In the genomic region with DNA sequence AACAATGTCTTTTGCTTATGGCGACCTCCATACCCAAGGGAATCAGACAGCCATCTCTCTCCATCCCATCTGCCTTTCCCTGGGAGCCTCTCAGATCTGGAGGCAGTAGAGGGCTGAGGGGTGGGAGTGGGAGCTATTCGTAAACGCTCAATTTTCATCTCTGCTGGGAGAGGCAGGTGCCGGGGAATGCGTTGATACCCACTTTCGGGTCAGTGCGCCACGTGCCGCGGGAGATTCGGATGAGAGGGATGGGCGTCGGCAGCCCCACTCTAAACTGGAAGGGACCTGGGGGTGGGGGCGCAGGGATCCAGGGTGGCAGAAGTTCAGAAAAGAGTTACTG, we compare ENCODE assay signal across 11 cellular contexts. TPM values are rescaled to one million over a fixed set of nuclear protein-coding genes. Genes with fewer than 3 reads are reported as not detected.
DNase-seq lines count a peak whose midpoint lies in the region; ATAC-seq and TF ChIP-seq lines count a peak whose summit lies in the region.
"Had no signal": no experiment of that assay in that cellular context is flagged by ENCODE, and none has a peak within 500 bp of the region (broad histone marks: within the 10 kb centered on the region; RNA-seq: fewer than 3 reads in every experiment).

No MANE protein-coding gene starts in this region.

- H3K36me3 Mint-ChIP-seq in CD8-positive, alpha-beta T cell: no peaks in the 10 kb centered on the region
- H3K36me3 Mint-ChIP-seq in HFFc6 (ENCODE audit: low read depth) (no peaks in the 10 kb centered on the region), endodermal cell (ENCODE audit: low read depth) (no peaks in the 10 kb centered on the region), neural progenitor cell (no peaks in the 10 kb centered on the region)

- intact Hi-C loops in CD8-positive, alpha-beta T cell (cut with DNase I, micrococcal nuclease): no loop called here

- H2AFZ ChIP-seq in neural progenitor cell (replicated peaks) (no peak overlapping the region), MM.1S (ENCODE audit: low read length) (no peak overlapping the region)

- no peak for TF ChIP-seq CTCF in CD8-positive, alpha-beta T cell (IDR thresholded peaks at IDR 0.05)
- TF ChIP-seq CTCF in HFFc6 (IDR thresholded peaks at IDR 0.05) (no peak), endodermal cell (conservative IDR thresholded peaks at IDR 0.05) (no peak), neural progenitor cell (IDR thresholded peaks at IDR 0.05) (no peak), MM.1S (IDR thresholded peaks at IDR 0.05; ENCODE audit: low read length) (no peak)

- peaks cover 10% of the 10 kb centered on the region for H3K27me3 ChIP-seq in CD8-positive, alpha-beta T cell (ENCODE audit: insufficient read depth, low read length)
- H3K27me3 ChIP-seq in endodermal cell (ENCODE audit: control insufficient read depth, insufficient read depth, low read length, poor library complexity, severe bottlenecking) (peaks cover 47% of the 10 kb centered on the region), neural progenitor cell (peaks cover 72% of the 10 kb centered on the region), MM.1S (replicated peaks; ENCODE audit: insufficient read depth, low read length) (peaks cover 49% of the 10 kb centered on the region)

- H4K20me1 ChIP-seq in neural progenitor cell (ENCODE audit: low read depth) (peaks cover 21% of the 10 kb centered on the region), MM.1S (ENCODE audit: insufficient read depth, low read length) (no peaks in the 10 kb centered on the region)

- no peaks in the 10 kb centered on the region for H3K9me3 ChIP-seq in CD8-positive, alpha-beta T cell (ENCODE audit: low read length)
- no peaks in the 10 kb centered on the region for H3K9me3 ChIP-seq in endodermal cell (ENCODE audit: control insufficient read depth, low read length)
- H3K9me3 ChIP-seq in neural progenitor cell (ENCODE audit: low read depth): no peaks in the 10 kb centered on the region
- H3K9me3 ChIP-seq in MM.1S (replicated peaks; ENCODE audit: insufficient read depth, low read length): no peaks in the 10 kb centered on the region

- no peak overlapping the region for H3K4me3 ChIP-seq in CD8-positive, alpha-beta T cell (ENCODE audit: low read depth, low read length)
- H3K4me3 ChIP-seq in endodermal cell (ENCODE audit: low read length): peak overlapping the region; percentile 60
- peak overlapping the region; percentile 62 for H3K4me3 ChIP-seq in neural progenitor cell
- H3K4me3 ChIP-seq in MM.1S (ENCODE audit: low read length): no peak overlapping the region

- POLR2A ChIA-PET in CD8-positive, alpha-beta T cell (lab: Charles Lee): no interaction called here

- H3K4me1 ChIP-seq in CD8-positive, alpha-beta T cell (ENCODE audit: insufficient read depth, low read length): no peaks in the 10 kb centered on the region
- H3K4me1 ChIP-seq in endodermal cell (ENCODE audit: control insufficient read depth, insufficient read depth, low read length) (peaks cover 17% of the 10 kb centered on the region), neural progenitor cell (peaks cover 11% of the 10 kb centered on the region), MM.1S (ENCODE audit: low read length) (no peaks in the 10 kb centered on the region)

- H3K4me1 Mint-ChIP-seq in CD8-positive, alpha-beta T cell (ENCODE audit: low read depth): peaks cover 10% of the 10 kb centered on the region
- peaks cover 14% of the 10 kb centered on the region for H3K4me1 Mint-ChIP-seq in HFFc6 (ENCODE audit: low read depth)
- H3K4me1 Mint-ChIP-seq in endodermal cell: peaks cover 50% of the 10 kb centered on the region
- H3K4me1 Mint-ChIP-seq in neural progenitor cell: peaks cover 25% of the 10 kb centered on the region

- CTCF ChIA-PET in CD8-positive, alpha-beta T cell (lab: Charles Lee): interaction anchor here (1.0 to 2.3 kb wide), 2 partner anchors 8 to 9 kb away, joined by 3 to 9 read pairs; no protein-coding TSS in a partner anchor

- H3K4me2 ChIP-seq in neural progenitor cell: peak overlapping the region; percentile 95
- no peak overlapping the region; the same call in 1 of the 2 replicates for H3K4me2 ChIP-seq in MM.1S (ENCODE audit: low read depth, low read length)

- H3K27me3 Mint-ChIP-seq in CD8-positive, alpha-beta T cell (ENCODE audit: low read depth): peaks cover 56% of the 10 kb centered on the region
- H3K27me3 Mint-ChIP-seq in HFFc6 (ENCODE audit: insufficient read depth): peaks cover 69% of the 10 kb centered on the region
- peaks cover 51% of the 10 kb centered on the region for H3K27me3 Mint-ChIP-seq in endodermal cell (ENCODE audit: insufficient read depth)
- peaks cover 42% of the 10 kb centered on the region for H3K27me3 Mint-ChIP-seq in neural progenitor cell (ENCODE audit: insufficient read depth, low read depth)

- H3K9ac ChIP-seq in endodermal cell (ENCODE audit: extremely low read depth, low read length, poor library complexity, severe bottlenecking) (no peak overlapping the region), neural progenitor cell (no peak overlapping the region), MM.1S (ENCODE audit: low read length) (no peak overlapping the region)

- H3F3A ChIP-seq in neural progenitor cell (ENCODE audit: low read depth): peaks cover 7% of the 10 kb centered on the region
- no peaks in the 10 kb centered on the region for H3F3A ChIP-seq in MM.1S (ENCODE audit: insufficient read depth, low read length)

- H3K79me2 ChIP-seq in neural progenitor cell (ENCODE audit: low read depth): no peaks in the 10 kb centered on the region
- no peaks in the 10 kb centered on the region for H3K79me2 ChIP-seq in MM.1S (ENCODE audit: low read length)

- no peak for DNase-seq in CD8-positive, alpha-beta T cell
- no peak for DNase-seq in HFFc6
- no peak for DNase-seq in endodermal cell
- DNase-seq in neural progenitor cell (ENCODE audit: low spot score): no peak
- no peak for DNase-seq in MM.1S
- DNase-seq in left lobe of liver (ENCODE audit: low spot score): no peak
- DNase-seq: brain microvascular endothelial cell had no signal

- H3K27ac Mint-ChIP-seq in CD8-positive, alpha-beta T cell: no peak overlapping the region
- no peak overlapping the region for H3K27ac Mint-ChIP-seq in HFFc6
- H3K27ac Mint-ChIP-seq in endodermal cell: no peak overlapping the region
- H3K27ac Mint-ChIP-seq in neural progenitor cell: no peak overlapping the region
- H3K27ac Mint-ChIP-seq: T-helper 2 cell treated with Interferon-gamma antibody and Interleukin-4, amounts not matched to agents 5 μg/mL and 100 μg/mL, for 36 hours had no signal

- no peak overlapping the region for H3K27ac ChIP-seq in CD8-positive, alpha-beta T cell (ENCODE audit: low read depth, low read length)
- H3K27ac ChIP-seq in endodermal cell (ENCODE audit: low read depth, low read length) (no peak overlapping the region), neural progenitor cell (no peak overlapping the region), MM.1S (ENCODE audit: low read length) (no peak overlapping the region)
- H3K27ac ChIP-seq: brain microvascular endothelial cell had no signal

- no peaks in the 10 kb centered on the region for H3K36me3 ChIP-seq in CD8-positive, alpha-beta T cell (ENCODE audit: insufficient read depth, low read length)
- H3K36me3 ChIP-seq in endodermal cell (ENCODE audit: control insufficient read depth, insufficient read depth, low read length) (no peaks in the 10 kb centered on the region), neural progenitor cell (no peaks in the 10 kb centered on the region), MM.1S (replicated peaks; ENCODE audit: insufficient read depth, low read length) (no peaks in the 10 kb centered on the region)
- H3K36me3 ChIP-seq: brain microvascular endothelial cell had no signal

- no peaks in the 10 kb centered on the region for H3K9me2 ChIP-seq in MM.1S (replicated peaks; ENCODE audit: insufficient read depth, low read length)

- no peaks in the 10 kb centered on the region for H3K9me3 Mint-ChIP-seq in CD8-positive, alpha-beta T cell
- H3K9me3 Mint-ChIP-seq in HFFc6 (no peaks in the 10 kb centered on the region), endodermal cell (no peaks in the 10 kb centered on the region), neural progenitor cell (no peaks in the 10 kb centered on the region)
- H3K9me3 Mint-ChIP-seq: T-helper 2 cell treated with Interferon-gamma antibody and Interleukin-4, amounts not matched to agents 5 μg/mL and 100 μg/mL, for 36 hours had no signal

- 70 to 79% methylated on average over 5 to 14 of the region's 14 CpGs for WGBS in endodermal cell (ENCODE audit: insufficient coverage in 1 of 2, insufficient read length in 1 of 2), 2 experiments

- ATAC-seq in CD8-positive, alpha-beta T cell: no peak
- no peak for ATAC-seq in HG02938 (IDR thresholded peaks at IDR 0.05; ENCODE audit: unreplicated experiment)
- no peak for ATAC-seq in GM21737 (IDR thresholded peaks at IDR 0.05; ENCODE audit: unreplicated experiment)
- no peak for ATAC-seq in left lobe of liver

- peak overlapping the region; percentile 35 for H3K4me3 Mint-ChIP-seq in CD8-positive, alpha-beta T cell
- H3K4me3 Mint-ChIP-seq in HFFc6 (0 out of 2 replicates have a peak overlapping the region, but pooled peaks have one; percentile 22), endodermal cell (peak overlapping the region; percentile 49), neural progenitor cell (peak overlapping the region; percentile 84)
- H3K4me3 Mint-ChIP-seq: T-helper 2 cell treated with Interferon-gamma antibody and Interleukin-4, amounts not matched to agents 5 μg/mL and 100 μg/mL, for 36 hours had no signal

RNA-seq across cellular contexts. Expression of gene ADAMTS8, which starts 1.4 kb away (rescaled TPM):
- not detected for total RNA-seq in CD8-positive, alpha-beta T cell
- not detected for total RNA-seq in HFFc6 (2021; fragmentation: NEBNext Ultra II Directional; extraction: Animal tissue kit (Norgen Biotek cat#: 25700))
- 1 to 10 TPM in 1 of 2 donors, under 1 TPM in 1; 1.00 to 4.0 TPM for total RNA-seq in endodermal cell
- 2.3 TPM for polyA plus RNA-seq in endodermal cell (2013, experiment 1 of 2)
- 2.6 TPM for polyA plus RNA-seq in endodermal cell (2013, experiment 2 of 2)
- not detected in 2 replicates for total RNA-seq in neural progenitor cell (ENCODE audit: low replicate concordance)
- 0.15 TPM for total RNA-seq in left lobe of liver
- total RNA-seq: activated CD8-positive, alpha-beta memory T cell treated with anti-CD3 and anti-CD28 coated beads for 36 hours had no signal

RNA-seq across cellular contexts. Expression of gene ADAMTS15, which starts 21.4 kb away (rescaled TPM):
- not detected for total RNA-seq in CD8-positive, alpha-beta T cell
- total RNA-seq in HFFc6 (2021; fragmentation: NEBNext Ultra II Directional; extraction: Animal tissue kit (Norgen Biotek cat#: 25700)): 1 to 10 TPM in 2 of 6 experiments, under 1 TPM in 4; 0.21 to 1.1 (median 0.94) TPM
- total RNA-seq in endodermal cell (1 to 10 TPM in 1 of 2 donors, under 1 TPM in 1; 0.27 to 1.0 TPM), neural progenitor cell (ENCODE audit: low replicate concordance) (0.09 and 0.25 TPM in 2 replicates), left lobe of liver (0.15 TPM)
- polyA plus RNA-seq in endodermal cell (2013, experiment 1 of 2): 6.9 TPM
- 5.3 TPM for polyA plus RNA-seq in endodermal cell (2013, experiment 2 of 2)
- total RNA-seq: activated CD8-positive, alpha-beta memory T cell treated with anti-CD3 and anti-CD28 coated beads for 36 hours had no signal

Comparison
In these comparisons a context has a peak if more than half of its experiments do, and no peak if none do; other contexts are left out.
1. H3K4me3 ChIP-seq: peak in endodermal cell (single experiment) and neural progenitor cell (single experiment); none in CD8-positive, alpha-beta T cell (single experiment) and MM.1S (single experiment).
2. H3K4me3 Mint-ChIP-seq: peak in every context shown above with its lines; median percentile 84 in neural progenitor cell; 49 in endodermal cell; 35 in CD8-positive, alpha-beta T cell; 22 in HFFc6.